1 cellular context compared by ENCODE assay signal in genomic region chr3:50088725-50089602, GRCh38.
TF ChIP-seq lines count a peak whose summit lies in the region.

Gene RBM5 (plus strand): TSS chr3:50088919. CDS start chr3:50090435, 1,516 bp downstream.

TF ChIP-seq in HepG2, 621 proteins besides CTCF, POLR2A, EP300 and RAD21 (continued from another document and continues in another):
- TF ChIP-seq ZBTB44 (CRISPR knock-in tag; IDR thresholded peaks at IDR 0.05): no peak
- TF ChIP-seq ZNF552 (CRISPR knock-in tag; IDR thresholded peaks at IDR 0.05; ENCODE audit: borderline replicate concordance): 0 out of 2 replicates have a peak, but pooled peaks have one; percentile 15
- TF ChIP-seq PITX1 (CRISPR knock-in tag; IDR thresholded peaks at IDR 0.05): no peak
- TF ChIP-seq ZBTB10 (CRISPR knock-in tag; IDR thresholded peaks at IDR 0.05; ENCODE audit: borderline replicate concordance): peak; percentile 61; the same call in 1 of the 2 replicates
- TF ChIP-seq FUBP1 (CRISPR knock-in tag; IDR thresholded peaks at IDR 0.05; ENCODE audit: borderline replicate concordance): no peak
- TF ChIP-seq HOXA7 (CRISPR knock-in tag; IDR thresholded peaks at IDR 0.05): no peak
- no peak for TF ChIP-seq ZNF530 (CRISPR knock-in tag; IDR thresholded peaks at IDR 0.05; ENCODE audit: low read depth)
- TF ChIP-seq EZH2 (conservative IDR thresholded peaks at IDR 0.05; ENCODE audit: low read depth, low read length): no peak
- no peak for TF ChIP-seq ZMAT5 (CRISPR knock-in tag; IDR thresholded peaks at IDR 0.05; ENCODE audit: borderline replicate concordance, low read depth)
- TF ChIP-seq PBX2 (CRISPR knock-in tag; IDR thresholded peaks at IDR 0.05): no peak
- no peak for TF ChIP-seq ZBTB2 (CRISPR knock-in tag; IDR thresholded peaks at IDR 0.05; ENCODE audit: low read depth)
- peak; percentile 69 for TF ChIP-seq GABPB1 (CRISPR knock-in tag; IDR thresholded peaks at IDR 0.05)
- no peak for TF ChIP-seq MTA3 (CRISPR knock-in tag; IDR thresholded peaks at IDR 0.05)
- peak; percentile 41; the same call in 1 of the 2 replicates for TF ChIP-seq SOX5 (CRISPR knock-in tag; IDR thresholded peaks at IDR 0.05; ENCODE audit: borderline replicate concordance)
- no peak for TF ChIP-seq ARNT (IDR thresholded peaks at IDR 0.05)
- no peak for TF ChIP-seq TRAFD1 (CRISPR knock-in tag; IDR thresholded peaks at IDR 0.05; ENCODE audit: borderline replicate concordance)
- no peak for TF ChIP-seq ZNF256 (CRISPR knock-in tag; conservative IDR thresholded peaks at IDR 0.05)
- TF ChIP-seq MIXL1 (CRISPR knock-in tag; IDR thresholded peaks at IDR 0.05): no peak
- TF ChIP-seq MAFG (CRISPR knock-in tag; IDR thresholded peaks at IDR 0.05): no peak
- TF ChIP-seq SMYD3 (CRISPR knock-in tag; IDR thresholded peaks at IDR 0.05): no peak
- peak; percentile 73; the same call in 1 of the 2 replicates for TF ChIP-seq SRY (CRISPR knock-in tag; IDR thresholded peaks at IDR 0.05)
- peak; percentile 80; the same call in 1 of the 2 replicates for TF ChIP-seq ELF4 (CRISPR knock-in tag; IDR thresholded peaks at IDR 0.05; ENCODE audit: borderline replicate concordance)
- peak in 1 of 2 experiments; percentile 14; a peak in 1 of 4 replicates for TF ChIP-seq REST (IDR thresholded peaks at IDR 0.05; ENCODE audit: borderline replicate concordance in 1 of 2, low read depth in 1 of 2, low read length in 2 of 2)
- 0 out of 2 replicates have a peak, but pooled peaks have one; percentile 33 for TF ChIP-seq CAMTA2 (CRISPR knock-in tag; IDR thresholded peaks at IDR 0.05; ENCODE audit: borderline replicate concordance)
- peak; percentile 94 for TF ChIP-seq ZNF770 (CRISPR knock-in tag; IDR thresholded peaks at IDR 0.05)
- no peak for TF ChIP-seq ZFP37 (CRISPR knock-in tag; IDR thresholded peaks at IDR 0.05; ENCODE audit: borderline replicate concordance)
- TF ChIP-seq CHCHD3 (CRISPR knock-in tag; IDR thresholded peaks at IDR 0.05): no peak
- TF ChIP-seq FOXK1 (CRISPR knock-in tag; IDR thresholded peaks at IDR 0.05; ENCODE audit: borderline replicate concordance, low read depth): no peak
- peak; percentile 86 for TF ChIP-seq TAF1 (CRISPR knock-in tag; IDR thresholded peaks at IDR 0.05)
- TF ChIP-seq HNF1B (CRISPR knock-in tag; IDR thresholded peaks at IDR 0.05): 0 out of 2 replicates have a peak, but pooled peaks have one; percentile 7
- TF ChIP-seq ZBED4 (CRISPR knock-in tag; IDR thresholded peaks at IDR 0.05; ENCODE audit: borderline replicate concordance): no peak
- TF ChIP-seq ZC3H4 (CRISPR knock-in tag; IDR thresholded peaks at IDR 0.05; ENCODE audit: borderline replicate concordance): no peak
